In the genomic region with DNA sequence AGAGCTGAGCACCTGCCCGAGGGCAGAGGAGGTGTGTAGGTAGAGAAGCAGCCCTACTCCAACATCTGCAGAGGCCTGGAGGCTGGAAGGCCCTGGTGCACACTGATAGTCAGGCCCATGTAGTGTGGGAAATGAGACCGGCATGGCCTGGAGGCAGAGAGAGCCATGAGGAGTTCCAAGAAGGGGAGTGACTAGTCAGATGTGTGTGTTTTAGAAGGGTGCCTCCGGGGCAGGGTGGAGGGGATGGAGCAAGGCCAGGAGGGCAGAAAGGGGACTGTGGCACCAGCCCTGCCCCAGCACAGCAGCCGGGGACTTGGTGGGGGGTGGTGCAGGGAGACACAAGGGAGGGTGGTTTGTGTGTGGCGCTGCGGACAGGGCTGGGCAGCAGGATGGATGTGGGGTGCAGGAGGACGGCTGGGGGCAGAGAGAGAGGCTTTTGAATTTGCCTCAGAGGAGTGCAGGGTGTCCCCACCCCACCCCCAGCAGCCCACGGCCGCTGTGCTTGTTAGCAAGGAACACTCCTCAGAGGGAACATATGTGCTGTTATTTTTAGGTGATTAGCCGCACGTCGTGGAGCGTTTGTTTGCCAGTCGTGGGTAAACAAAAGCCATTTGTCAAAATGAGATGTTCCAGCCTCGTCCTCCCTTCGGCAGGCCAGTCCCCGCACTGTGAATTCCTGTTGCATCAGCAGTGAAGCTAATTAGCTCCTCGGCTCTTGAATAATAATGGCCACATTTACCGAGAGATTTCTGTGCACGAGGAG, we compare ENCODE assay signal across 8 cellular contexts.
DNase-seq lines count a peak whose midpoint lies in the region; ATAC-seq, FAIRE-seq and TF ChIP-seq lines count a peak whose summit lies in the region.
"Not testable (repeated sequence)": the region's sequence is repeated elsewhere in the genome, so short reads cannot be mapped to it uniquely, and the experiment has no call there.

No MANE protein-coding gene starts in this region.

- DNase-seq in ELF-1 (ENCODE audit: low read depth, low spot score) (peak; percentile 90), NCI-H146 treated with DMSO at 0.1 percent for 48 hours (lab: John Stamatoyannopoulos, UW; ENCODE audit: unreplicated experiment) (peak; percentile 2), NCI-H82 (lab: John Stamatoyannopoulos, UW) (peak; percentile 43), bronchial epithelial cell (ENCODE audit: low read depth) (peak; percentile 41), foreskin keratinocyte (peak in 1 of 2 donors; percentile 52), left kidney (ENCODE audit: low read depth, low spot score) (peak; percentile 15), ovary (peak; percentile 40 to 71 (median 55))

- H3K36me3 ChIP-seq in bronchial epithelial cell (ENCODE audit: control insufficient read depth, insufficient read depth, low read length); ovary: not testable (repeated sequence)

- not testable (repeated sequence) for H3K27me3 ChIP-seq in bronchial epithelial cell (ENCODE audit: control insufficient read depth, insufficient read depth, low read length); foreskin keratinocyte; ovary

- H3K9me3 ChIP-seq in ovary, result not testable (repeated sequence)

- not testable (repeated sequence) for H3K4me3 ChIP-seq in bronchial epithelial cell (ENCODE audit: low read depth, low read length); ovary

- H3K4me1 ChIP-seq in foreskin keratinocyte; ovary (ENCODE audit: insufficient read depth): not testable (repeated sequence)

- WGBS in ovary, 3 donors, result 16 to 26% (median 22%) methylated on average over 17 to 20 of the region's 20 CpGs

- not testable (repeated sequence) for TF ChIP-seq CTCF in 22Rv1 (IDR thresholded peaks at IDR 0.05); bronchial epithelial cell (IDR thresholded peaks at IDR 0.05; ENCODE audit: insufficient read depth, low read length, severe bottlenecking); foreskin keratinocyte (conservative IDR thresholded peaks at IDR 0.05); ovary (IDR thresholded peaks at IDR 0.05)

- not testable (repeated sequence) for TF ChIP-seq EP300 in ovary (IDR thresholded peaks at IDR 0.05)

- not testable (repeated sequence) for TF ChIP-seq POLR2A in ovary (IDR thresholded peaks at IDR 0.05)

- intact Hi-C loops in ovary (cut with DNase I), result not testable (repeated sequence)

- not testable (repeated sequence) for FAIRE-seq in bronchial epithelial cell (lab: Jason Lieb, UNC)

- H3K27ac ChIP-seq in 22Rv1 (peak overlapping the region; percentile 51), ovary (peak overlapping the region in 1 of 2 donors; percentile 63)
- H3K27ac ChIP-seq in foreskin keratinocyte, result not testable (repeated sequence)

- ATAC-seq in foreskin keratinocyte, result peak; percentile 93
